Comparison of ENCODE assay signal across 1 cellular context in the genomic region with DNA sequence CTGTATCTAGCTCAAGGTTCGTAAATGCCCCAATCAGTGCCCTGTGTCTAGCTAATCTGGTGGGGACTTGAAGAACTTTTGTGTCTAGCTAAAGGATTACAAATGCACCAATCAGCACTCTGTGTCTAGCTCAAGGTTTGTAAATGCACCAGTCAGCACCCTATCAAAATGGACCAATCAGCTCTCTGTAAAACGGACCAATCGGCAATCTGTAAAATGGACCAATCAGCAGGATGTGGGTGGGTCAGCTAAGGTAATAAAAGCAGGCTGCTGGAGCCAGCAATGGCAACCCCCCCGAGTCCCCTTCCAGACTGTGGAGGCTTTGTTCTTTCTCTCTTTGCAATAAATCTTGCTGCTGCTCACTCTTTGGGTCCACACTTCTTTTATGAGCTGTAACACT. TPM values are rescaled to one million over a fixed set of nuclear protein-coding genes. Genes with fewer than 3 reads are reported as not detected.
"Had no signal": no experiment of that assay in that cellular context is flagged by ENCODE, and none has a peak within 500 bp of the region (broad histone marks: within the 10 kb centered on the region; RNA-seq: fewer than 3 reads in every experiment).

No MANE protein-coding gene starts in this region.

RNA-seq across cellular contexts. Expression of gene DTX3, which starts 51.8 kb away (rescaled TPM):
- total RNA-seq: HT-29 had no signal
